In the genomic region with DNA sequence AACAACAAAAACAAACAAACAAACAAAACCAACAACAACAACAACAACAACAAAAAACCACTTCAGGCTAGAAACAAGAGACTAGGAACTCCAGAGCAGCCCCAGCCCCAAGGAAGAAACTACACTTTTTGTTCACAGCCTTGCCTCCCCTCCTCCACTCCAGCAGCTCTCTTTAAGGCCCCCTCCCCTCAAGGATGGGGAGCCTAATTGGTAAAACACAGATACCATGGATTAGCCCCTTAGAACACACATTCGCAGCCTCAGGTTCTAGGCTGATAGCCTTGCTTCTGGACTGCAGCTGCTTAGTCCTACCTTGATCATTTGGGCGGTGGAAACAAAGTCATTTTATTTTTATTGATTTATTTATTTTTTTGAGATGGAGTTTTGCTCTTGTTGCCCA, we compare ENCODE assay signal across 17 cellular contexts. TPM values are rescaled to one million over a fixed set of nuclear protein-coding genes. Genes with fewer than 3 reads are reported as not detected.
DNase-seq lines count a peak whose midpoint lies in the region; ATAC-seq and TF ChIP-seq lines count a peak whose summit lies in the region.
"Had no signal": no experiment of that assay in that cellular context is flagged by ENCODE, and none has a peak within 500 bp of the region (broad histone marks: within the 10 kb centered on the region; RNA-seq: fewer than 3 reads in every experiment).

No MANE protein-coding gene starts in this region.

- H3K4me3 ChIP-seq in left lung (no peak overlapping the region), tibial artery (peak overlapping the region in 1 of 2 donors; percentile 5), A673 (ENCODE audit: low read depth, low read length, poor library complexity, severe bottlenecking) (no peak overlapping the region), spleen (no peak overlapping the region)
- H3K4me3 ChIP-seq: SJSA1 had no signal

- no peak for TF ChIP-seq CTCF in activated CD8-positive, alpha-beta T cell treated with anti-CD3 and anti-CD28 coated beads for 36 hours (IDR thresholded peaks at IDR 0.05)
- no peak for TF ChIP-seq CTCF in left lung (IDR thresholded peaks at IDR 0.05)
- TF ChIP-seq CTCF in tibial artery (IDR thresholded peaks at IDR 0.05) = no peak
- no peak for TF ChIP-seq CTCF in A673 (conservative IDR thresholded peaks at IDR 0.05; ENCODE audit: low read depth, low read length)
- no peak for TF ChIP-seq CTCF in spleen (IDR thresholded peaks at IDR 0.05 in 8 of 11, conservative IDR thresholded peaks at IDR 0.05 in 3 of 11)

- CTCF ChIA-PET in activated naive CD4-positive, alpha-beta T cell treated with anti-CD3 and anti-CD28 coated beads for 36 hours (lab: Charles Lee) = interaction anchor here (0.7 to 5.6 kb wide), 7 partner anchors 12 to 81 kb away, joined by 4 to 72 read pairs (median 7); a partner anchor contains a TSS
- CTCF ChIA-PET in activated naive CD4-positive, alpha-beta T cell treated with anti-CD3 and anti-CD28 coated beads, Interleukin-2, amount 10 ng/mL, durations not matched to agents 7 days and 5 days (lab: Charles Lee) = interaction anchor here (1.6 to 3.0 kb wide), 4 partner anchors 13 to 75 kb away, joined by 4 to 35 read pairs (median 6); no protein-coding TSS in a partner anchor
- CTCF ChIA-PET in activated CD8-positive, alpha-beta T cell treated with anti-CD3 and anti-CD28 coated beads for 36 hours (lab: Charles Lee) = interaction anchor here (0.8 to 2.9 kb wide), 7 partner anchors 12 to 74 kb away, joined by 3 to 42 read pairs (median 5); a partner anchor contains a TSS
- CTCF ChIA-PET in A673 (lab: Charles Lee) = interaction anchor here (1.2 kb wide), 1 partner anchor 76 kb away, joined by 3 read pairs; no protein-coding TSS in a partner anchor

- intact Hi-C loops in activated naive CD4-positive, alpha-beta T cell treated with anti-CD3 and anti-CD28 coated beads for 36 hours (cut with micrococcal nuclease) = no loop called here
- intact Hi-C loops in activated CD8-positive, alpha-beta T cell treated with anti-CD3 and anti-CD28 coated beads for 36 hours (cut with micrococcal nuclease) = no loop called here
- intact Hi-C loops in left lung (cut with DNase I) = loop anchor here in 1 of 2 donors (5.0 kb wide), 1 partner anchor 67 kb away; no protein-coding TSS in a partner anchor
- intact Hi-C loops in tibial artery (cut with DNase I; ENCODE audit: low total_unique reads) = loop anchor here (2.0 kb wide), 1 partner anchor 74 kb away; no protein-coding TSS in a partner anchor
- intact Hi-C loops in A673 (cut with micrococcal nuclease; ENCODE audit: unreplicated experiment) = no loop called here
- intact Hi-C loops in spleen (cut with DNase I; ENCODE audit: low total_unique reads) = loop anchor here (5.0 kb wide), 1 partner anchor 77 kb away; no protein-coding TSS in a partner anchor

- H3K4me1 ChIP-seq in left lung = peaks cover 60 to 70% of the 10 kb centered on the region in 2 donors
- H3K4me1 ChIP-seq in tibial artery = peaks cover 8 to 95% (median 79%) of the 10 kb centered on the region in 4 donors
- H3K4me1 ChIP-seq in A673 (ENCODE audit: insufficient read depth, low read length, poor library complexity, severe bottlenecking) = peaks cover 37% of the 10 kb centered on the region
- H3K4me1 ChIP-seq in spleen = peaks cover 55 to 92% (median 70%) of the 10 kb centered on the region in 6 donors

- no peaks in the 10 kb centered on the region for H3K27me3 Mint-ChIP-seq in activated naive CD4-positive, alpha-beta T cell treated with anti-CD3 and anti-CD28 coated beads for 36 hours (ENCODE audit: low read depth)
- H3K27me3 Mint-ChIP-seq in activated naive CD4-positive, alpha-beta T cell treated with anti-CD3 and anti-CD28 coated beads, Interleukin-2, amount 10 ng/mL, durations not matched to agents 7 days and 5 days = no peaks in the 10 kb centered on the region
- no peaks in the 10 kb centered on the region for H3K27me3 Mint-ChIP-seq in activated CD8-positive, alpha-beta T cell treated with anti-CD3 and anti-CD28 coated beads for 36 hours

- H3K27ac Mint-ChIP-seq in activated naive CD4-positive, alpha-beta T cell treated with anti-CD3 and anti-CD28 coated beads for 36 hours = peak overlapping the region; percentile 50
- no peak overlapping the region for H3K27ac Mint-ChIP-seq in activated naive CD4-positive, alpha-beta T cell treated with anti-CD3 and anti-CD28 coated beads, Interleukin-2, amount 10 ng/mL, durations not matched to agents 7 days and 5 days
- peak overlapping the region; percentile 73 for H3K27ac Mint-ChIP-seq in activated CD8-positive, alpha-beta T cell treated with anti-CD3 and anti-CD28 coated beads for 36 hours

- no peak for TF ChIP-seq POLR2A in spleen (IDR thresholded peaks at IDR 0.05)

- H3K27ac ChIP-seq in left lung = peak overlapping the region; percentile 55 to 60
- H3K27ac ChIP-seq in tibial artery = peak overlapping the region; percentile 61 to 100
- H3K27ac ChIP-seq in A673 (ENCODE audit: low read depth, low read length, poor library complexity, severe bottlenecking) = no peak overlapping the region
- peak overlapping the region in 4 of 8 donors; percentile 68 to 81 (median 74) for H3K27ac ChIP-seq in spleen
- H3K27ac ChIP-seq: SJSA1 had no signal

- ATAC-seq in activated CD8-positive, alpha-beta T cell treated with anti-CD3 and anti-CD28 coated beads for 36 hours = no peak
- no peak for ATAC-seq in left lung
- ATAC-seq: PC-3; stimulated activated naive CD8-positive, alpha-beta T cell treated with anti-CD3 and anti-CD28 coated beads, Interleukin-15, Interleukin-2, amounts not matched to agents 100 U/mL and 50 U/mL, for 24 hours had no signal

- H3K27me3 ChIP-seq in left lung (no peaks in the 10 kb centered on the region), tibial artery (no peaks in the 10 kb centered on the region), A673 (replicated peaks; ENCODE audit: insufficient read depth, low read depth, low read length, poor library complexity) (no peaks in the 10 kb centered on the region), spleen (replicated peaks in 1 of 7) (no peaks in the 10 kb centered on the region)
- H3K27me3 ChIP-seq: SJSA1 had no signal

- H3K4me1 Mint-ChIP-seq in activated naive CD4-positive, alpha-beta T cell treated with anti-CD3 and anti-CD28 coated beads for 36 hours (ENCODE audit: low read depth) = peaks cover 52% of the 10 kb centered on the region
- peaks cover 49% of the 10 kb centered on the region for H3K4me1 Mint-ChIP-seq in activated naive CD4-positive, alpha-beta T cell treated with anti-CD3 and anti-CD28 coated beads, Interleukin-2, amount 10 ng/mL, durations not matched to agents 7 days and 5 days
- H3K4me1 Mint-ChIP-seq in activated CD8-positive, alpha-beta T cell treated with anti-CD3 and anti-CD28 coated beads for 36 hours (ENCODE audit: low read depth) = peaks cover 41% of the 10 kb centered on the region

- H3K9me3 ChIP-seq in left lung = no peaks in the 10 kb centered on the region
- H3K9me3 ChIP-seq in tibial artery = no peaks in the 10 kb centered on the region
- H3K9me3 ChIP-seq in A673 (ENCODE audit: low read depth, low read length, poor library complexity, severe bottlenecking) = no peaks in the 10 kb centered on the region
- no peaks in the 10 kb centered on the region for H3K9me3 ChIP-seq in spleen
- H3K9me3 ChIP-seq: SJSA1 had no signal

- peaks cover 18 to 41% of the 10 kb centered on the region in 2 donors for H3K36me3 ChIP-seq in left lung
- H3K36me3 ChIP-seq in tibial artery = peaks cover 40 to 41% (median 40%) of the 10 kb centered on the region in 3 donors
- H3K36me3 ChIP-seq in A673 (ENCODE audit: insufficient read depth, low read length, poor library complexity, severe bottlenecking) = peaks cover 42% of the 10 kb centered on the region
- H3K36me3 ChIP-seq in spleen = peaks cover 4 to 56% (median 40%) of the 10 kb centered on the region in 6 donors

- no peak for DNase-seq in activated naive CD4-positive, alpha-beta T cell treated with anti-CD3 and anti-CD28 coated beads for 36 hours
- no peak for DNase-seq in activated naive CD4-positive, alpha-beta T cell treated with anti-CD3 and anti-CD28 coated beads, Interleukin-2, amount 10 ng/mL, durations not matched to agents 7 days and 5 days
- no peak for DNase-seq in activated CD8-positive, alpha-beta T cell treated with anti-CD3 and anti-CD28 coated beads for 36 hours
- no peak for DNase-seq in left lung
- DNase-seq in tibial artery = no peak
- no peak for DNase-seq in NCI-H510A treated with DMSO at 0.1 percent for 48 hours (lab: John Stamatoyannopoulos, UW)
- DNase-seq in A673 (ENCODE audit: low spot score) = no peak
- DNase-seq in spleen = no peak
- DNase-seq: cerebellar nuclear complex; foreskin fibroblast; MV-4-11; NCI-H2081 treated with DMSO at 0.1 percent for 48 hours; NCI-H526; PC-3; stimulated activated naive CD8-positive, alpha-beta T cell treated with anti-CD3 and anti-CD28 coated beads, Interleukin-15, Interleukin-2, amounts not matched to agents 100 U/mL and 50 U/mL, for 24 hours had no signal

- no peaks in the 10 kb centered on the region for H3K9me3 Mint-ChIP-seq in activated naive CD4-positive, alpha-beta T cell treated with anti-CD3 and anti-CD28 coated beads for 36 hours
- no peaks in the 10 kb centered on the region for H3K9me3 Mint-ChIP-seq in activated naive CD4-positive, alpha-beta T cell treated with anti-CD3 and anti-CD28 coated beads, Interleukin-2, amount 10 ng/mL, durations not matched to agents 7 days and 5 days
- H3K9me3 Mint-ChIP-seq in activated CD8-positive, alpha-beta T cell treated with anti-CD3 and anti-CD28 coated beads for 36 hours = no peaks in the 10 kb centered on the region
- H3K9me3 Mint-ChIP-seq: activated naive CD4-positive, alpha-beta T cell treated with anti-CD3 and anti-CD28 coated beads, Interleukin-2, amount 50 U/mL, for 72 hours had no signal

- POLR2A ChIA-PET in activated CD8-positive, alpha-beta T cell treated with anti-CD3 and anti-CD28 coated beads for 36 hours (lab: Charles Lee) = no interaction called here
- POLR2A ChIA-PET in A673 (lab: Charles Lee; ENCODE audit: low non-redundant PET) = no interaction called here

- no peak overlapping the region for H3K4me3 Mint-ChIP-seq in activated naive CD4-positive, alpha-beta T cell treated with anti-CD3 and anti-CD28 coated beads for 36 hours
- no peak overlapping the region for H3K4me3 Mint-ChIP-seq in activated naive CD4-positive, alpha-beta T cell treated with anti-CD3 and anti-CD28 coated beads, Interleukin-2, amount 10 ng/mL, durations not matched to agents 7 days and 5 days
- H3K4me3 Mint-ChIP-seq in activated CD8-positive, alpha-beta T cell treated with anti-CD3 and anti-CD28 coated beads for 36 hours = no peak overlapping the region

- peaks cover 13% of the 10 kb centered on the region for H3K36me3 Mint-ChIP-seq in activated naive CD4-positive, alpha-beta T cell treated with anti-CD3 and anti-CD28 coated beads for 36 hours (ENCODE audit: low read depth)
- peaks cover 34% of the 10 kb centered on the region for H3K36me3 Mint-ChIP-seq in activated naive CD4-positive, alpha-beta T cell treated with anti-CD3 and anti-CD28 coated beads, Interleukin-2, amount 10 ng/mL, durations not matched to agents 7 days and 5 days
- peaks cover 4% of the 10 kb centered on the region for H3K36me3 Mint-ChIP-seq in activated CD8-positive, alpha-beta T cell treated with anti-CD3 and anti-CD28 coated beads for 36 hours (ENCODE audit: low read depth)
- H3K36me3 Mint-ChIP-seq: activated naive CD4-positive, alpha-beta T cell treated with anti-CD3 and anti-CD28 coated beads, Interleukin-2, amount 50 U/mL, for 72 hours had no signal

- no TSS peak for BruUV-seq in A673 (replicated peaks; lab: Mats Ljungman, UMichigan)

- 91 to 97% (median 95%) methylated on average over 2 of the region's 2 CpGs for whole genome bisulfite sequencing in spleen, 5 donors

RNA-seq across cellular contexts. Expression of a gene that starts 11.9 kb away (rescaled TPM):
- total RNA-seq in activated naive CD4-positive, alpha-beta T cell treated with anti-CD3 and anti-CD28 coated beads for 36 hours = under 1 TPM; 0.22 to 0.38 TPM
- under 1 TPM; 0.34 to 0.49 TPM for total RNA-seq in activated CD8-positive, alpha-beta T cell treated with anti-CD3 and anti-CD28 coated beads for 36 hours
- 10 to 100 TPM; 10.5 to 12.8 TPM for total RNA-seq in left lung
- 4.4 and 5.4 TPM in 2 replicates for total RNA-seq in A673 (2021)
- 10 to 100 TPM in 1 of 7 donors, 1 to 10 TPM in 6; 4.8 to 18.6 (median 7.3) TPM for total RNA-seq in spleen
- polyA plus RNA-seq in spleen = 1 to 10 TPM; 2.0 to 3.2 (median 2.8) TPM

RNA-seq across cellular contexts. Expression of a gene that starts 16.1 kb away (rescaled TPM):
- 10 to 100 TPM; 94.6 to 99.8 TPM for total RNA-seq in activated naive CD4-positive, alpha-beta T cell treated with anti-CD3 and anti-CD28 coated beads for 36 hours
- total RNA-seq in activated CD8-positive, alpha-beta T cell treated with anti-CD3 and anti-CD28 coated beads for 36 hours = 10 to 100 TPM; 67.1 to 67.2 TPM
- total RNA-seq in left lung (100 to 1,000 TPM; 179 to 210 TPM), A673 (2021) (115 and 132 TPM in 2 replicates), spleen (100 to 1,000 TPM; 140 to 203 (median 181) TPM)
- 10 to 100 TPM; 22.2 to 43.5 (median 23.8) TPM for polyA plus RNA-seq in spleen

RNA-seq across cellular contexts. Expression of a gene that starts 47.8 kb away (rescaled TPM):
- 10 to 100 TPM; 32.8 to 34.3 TPM for total RNA-seq in activated naive CD4-positive, alpha-beta T cell treated with anti-CD3 and anti-CD28 coated beads for 36 hours
- 10 to 100 TPM; 46.3 to 47.3 TPM for total RNA-seq in activated CD8-positive, alpha-beta T cell treated with anti-CD3 and anti-CD28 coated beads for 36 hours
- total RNA-seq in left lung (10 to 100 TPM; 25.6 to 26.2 TPM), A673 (2021) (52.6 and 58.5 TPM in 2 replicates), spleen (10 to 100 TPM; 13.2 to 29.8 (median 16.3) TPM)
- 10 to 100 TPM; 20.7 to 38.2 (median 32.5) TPM for polyA plus RNA-seq in spleen

RNA-seq across cellular contexts. Expression of a gene that starts 58.0 kb away (rescaled TPM):
- 1 to 10 TPM; 3.6 to 4.6 TPM for total RNA-seq in activated naive CD4-positive, alpha-beta T cell treated with anti-CD3 and anti-CD28 coated beads for 36 hours
- total RNA-seq in activated CD8-positive, alpha-beta T cell treated with anti-CD3 and anti-CD28 coated beads for 36 hours = 1 to 10 TPM; 4.0 to 4.3 TPM
- total RNA-seq in left lung = 1 to 10 TPM; 6.2 to 6.3 TPM
- total RNA-seq in A673 (2021) = 5.3 and 7.4 TPM in 2 replicates
- 1 to 10 TPM; 3.0 to 9.5 (median 6.0) TPM for total RNA-seq in spleen
- polyA plus RNA-seq in spleen = 1 to 10 TPM; 1.2 to 1.6 (median 1.4) TPM

RNA-seq across cellular contexts. Expression of a gene that starts 58.5 kb away (rescaled TPM):
- 10 to 100 TPM; 17.3 to 20.4 TPM for total RNA-seq in activated naive CD4-positive, alpha-beta T cell treated with anti-CD3 and anti-CD28 coated beads for 36 hours
- 10 to 100 TPM; 29.6 to 34.1 TPM for total RNA-seq in activated CD8-positive, alpha-beta T cell treated with anti-CD3 and anti-CD28 coated beads for 36 hours
- total RNA-seq in left lung (10 to 100 TPM; 17.3 to 39.2 TPM), A673 (2021) (51.0 and 55.6 TPM in 2 replicates), spleen (10 to 100 TPM in 3 of 7 donors, 1 to 10 TPM in 4; 4.9 to 22.0 (median 9.9) TPM)
- 10 to 100 TPM; 15.8 to 20.7 (median 16.3) TPM for polyA plus RNA-seq in spleen

Comparison
In these comparisons a context has a peak if more than half of its experiments do, and no peak if none do; other contexts are left out.
1. intact Hi-C loops: an anchor here in tibial artery (2.0 kb wide) and spleen (5.0 kb wide); none called in activated naive CD4-positive, alpha-beta T cell treated with anti-CD3 and anti-CD28 coated beads for 36 hours, activated CD8-positive, alpha-beta T cell treated with anti-CD3 and anti-CD28 coated beads for 36 hours and A673.